8 cellular contexts compared by ENCODE assay signal in the genomic region with DNA sequence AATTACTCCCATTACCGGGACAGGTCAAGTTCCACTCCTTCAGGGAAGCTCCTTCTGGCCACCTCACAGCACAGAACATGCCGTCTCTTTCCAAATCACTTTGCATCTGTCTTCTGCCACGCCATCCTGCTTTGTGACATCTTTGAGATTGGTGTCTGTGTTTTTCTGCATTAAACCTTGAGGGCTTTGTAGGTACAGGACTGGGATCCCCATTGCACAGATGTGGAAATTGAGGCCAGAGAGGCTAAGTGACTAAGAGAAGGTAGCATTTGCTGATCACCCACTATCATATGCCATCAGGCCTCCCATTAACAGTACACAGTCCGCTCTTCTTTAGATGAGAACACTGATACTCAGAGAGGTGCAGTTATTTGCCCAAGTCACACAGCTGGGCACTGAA. TPM values are rescaled to one million over a fixed set of nuclear protein-coding genes. Genes with fewer than 3 reads are reported as not detected.
"Had no signal": no experiment of that assay in that cellular context is flagged by ENCODE, and none has a peak within 500 bp of the region (broad histone marks: within the 10 kb centered on the region; RNA-seq: fewer than 3 reads in every experiment).

No MANE protein-coding gene starts in this region.

- FAIRE-seq: G401.6, GM12878, GM12891, GM12892, GM18507, GM19239 had no signal

- DNase-seq: GDM1, GF-D8 had no signal

- ATAC-seq: GM12878 had no signal

- H3K4me3 ChIP-seq: GM12878 had no signal

RNA-seq across cellular contexts. Expression of a gene that starts 9.5 kb away (rescaled TPM):
- total RNA-seq: GM12878 had no signal
- polyA plus RNA-seq: GM12878 had no signal
